Comparison of ENCODE assay signal across 1 cellular context in the genomic region with DNA sequence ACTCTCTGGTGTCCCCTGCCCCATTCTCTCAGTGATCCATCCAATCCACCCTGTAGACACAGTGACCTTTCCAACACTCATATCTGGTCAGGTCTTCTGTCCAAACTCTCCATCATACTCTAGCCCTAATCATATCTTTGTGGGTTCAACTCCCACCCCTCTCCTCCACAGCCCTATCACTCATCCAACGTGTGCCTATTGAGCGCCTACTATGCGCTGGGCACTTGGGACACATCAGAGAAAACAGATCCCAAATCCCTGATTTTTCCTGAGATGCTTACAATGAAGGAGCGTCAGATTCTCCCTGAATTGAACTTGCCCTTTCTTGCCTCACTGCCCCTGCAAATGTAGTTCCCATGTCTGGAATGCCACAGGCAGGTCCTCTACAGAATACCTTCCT.
TF ChIP-seq lines count a peak whose summit lies in the region.

No MANE protein-coding gene starts in this region.

TF ChIP-seq in A549, 52 proteins besides CTCF, POLR2A, EP300 and RAD21 (continued from another document):
- TF ChIP-seq, protein P1, sequence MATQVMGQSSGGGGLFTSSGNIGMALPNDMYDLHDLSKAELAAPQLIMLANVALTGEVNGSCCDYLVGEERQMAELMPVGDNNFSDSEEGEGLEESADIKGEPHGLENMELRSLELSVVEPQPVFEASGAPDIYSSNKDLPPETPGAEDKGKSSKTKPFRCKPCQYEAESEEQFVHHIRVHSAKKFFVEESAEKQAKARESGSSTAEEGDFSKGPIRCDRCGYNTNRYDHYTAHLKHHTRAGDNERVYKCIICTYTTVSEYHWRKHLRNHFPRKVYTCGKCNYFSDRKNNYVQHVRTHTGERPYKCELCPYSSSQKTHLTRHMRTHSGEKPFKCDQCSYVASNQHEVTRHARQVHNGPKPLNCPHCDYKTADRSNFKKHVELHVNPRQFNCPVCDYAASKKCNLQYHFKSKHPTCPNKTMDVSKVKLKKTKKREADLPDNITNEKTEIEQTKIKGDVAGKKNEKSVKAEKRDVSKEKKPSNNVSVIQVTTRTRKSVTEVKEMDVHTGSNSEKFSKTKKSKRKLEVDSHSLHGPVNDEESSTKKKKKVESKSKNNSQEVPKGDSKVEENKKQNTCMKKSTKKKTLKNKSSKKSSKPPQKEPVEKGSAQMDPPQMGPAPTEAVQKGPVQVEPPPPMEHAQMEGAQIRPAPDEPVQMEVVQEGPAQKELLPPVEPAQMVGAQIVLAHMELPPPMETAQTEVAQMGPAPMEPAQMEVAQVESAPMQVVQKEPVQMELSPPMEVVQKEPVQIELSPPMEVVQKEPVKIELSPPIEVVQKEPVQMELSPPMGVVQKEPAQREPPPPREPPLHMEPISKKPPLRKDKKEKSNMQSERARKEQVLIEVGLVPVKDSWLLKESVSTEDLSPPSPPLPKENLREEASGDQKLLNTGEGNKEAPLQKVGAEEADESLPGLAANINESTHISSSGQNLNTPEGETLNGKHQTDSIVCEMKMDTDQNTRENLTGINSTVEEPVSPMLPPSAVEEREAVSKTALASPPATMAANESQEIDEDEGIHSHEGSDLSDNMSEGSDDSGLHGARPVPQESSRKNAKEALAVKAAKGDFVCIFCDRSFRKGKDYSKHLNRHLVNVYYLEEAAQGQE (IDR thresholded peaks at IDR 0.05): no peak
- TF ChIP-seq RCOR1 (IDR thresholded peaks at IDR 0.05; ENCODE audit: low read depth, low read length): no peak
- no peak for TF ChIP-seq KDM1A (IDR thresholded peaks at IDR 0.05; ENCODE audit: low read depth)
- TF ChIP-seq NPAS2 (CRISPR knock-in tag; IDR thresholded peaks at IDR 0.05; ENCODE audit: borderline replicate concordance): no peak
- TF ChIP-seq RNF2 (IDR thresholded peaks at IDR 0.05; ENCODE audit: borderline replicate concordance, low read depth): no peak
- TF ChIP-seq, protein P2, sequence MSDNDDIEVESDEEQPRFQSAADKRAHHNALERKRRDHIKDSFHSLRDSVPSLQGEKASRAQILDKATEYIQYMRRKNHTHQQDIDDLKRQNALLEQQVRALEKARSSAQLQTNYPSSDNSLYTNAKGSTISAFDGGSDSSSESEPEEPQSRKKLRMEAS (IDR thresholded peaks at IDR 0.05): no peak
- TF ChIP-seq BHLHE40 (IDR thresholded peaks at IDR 0.05; ENCODE audit: low read depth, low read length): no peak
- TF ChIP-seq MYC (IDR thresholded peaks at IDR 0.05; ENCODE audit: borderline replicate concordance, low read length): no peak
- TF ChIP-seq ZFP36 (IDR thresholded peaks at IDR 0.05; ENCODE audit: borderline replicate concordance, partially characterized antibody): no peak
- TF ChIP-seq, protein P3, sequence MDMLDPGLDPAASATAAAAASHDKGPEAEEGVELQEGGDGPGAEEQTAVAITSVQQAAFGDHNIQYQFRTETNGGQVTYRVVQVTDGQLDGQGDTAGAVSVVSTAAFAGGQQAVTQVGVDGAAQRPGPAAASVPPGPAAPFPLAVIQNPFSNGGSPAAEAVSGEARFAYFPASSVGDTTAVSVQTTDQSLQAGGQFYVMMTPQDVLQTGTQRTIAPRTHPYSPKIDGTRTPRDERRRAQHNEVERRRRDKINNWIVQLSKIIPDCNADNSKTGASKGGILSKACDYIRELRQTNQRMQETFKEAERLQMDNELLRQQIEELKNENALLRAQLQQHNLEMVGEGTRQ (IDR thresholded peaks at IDR 0.05): no peak
- TF ChIP-seq ZC3H11A (IDR thresholded peaks at IDR 0.05): no peak
TF ChIP-seq in A549: peak in this region for 0.
